12 cellular contexts compared by ENCODE assay signal in genomic region chr15:83287541-83288027, GRCh38. TPM values are rescaled to one million over a fixed set of nuclear protein-coding genes. Genes with fewer than 3 reads are reported as not detected.
DNase-seq lines count a peak whose midpoint lies in the region; TF ChIP-seq lines count a peak whose summit lies in the region.
"Had no signal": no experiment of that assay in that cellular context is flagged by ENCODE, and none has a peak within 500 bp of the region (broad histone marks: within the 10 kb centered on the region; RNA-seq: fewer than 3 reads in every experiment).

No MANE protein-coding gene starts in this region.

- H3K4me2 ChIP-seq in fibroblast of lung (ENCODE audit: extremely low read depth, insufficient read depth, low read length): peak overlapping the region; percentile 66

- H3K27ac ChIP-seq in SJSA1 (peak overlapping the region; percentile 92), fibroblast of lung (ENCODE audit: insufficient read depth, low read length) (peak overlapping the region; percentile 70)

- no peaks in the 10 kb centered on the region for H3K79me2 ChIP-seq in fibroblast of lung (ENCODE audit: control insufficient read depth, insufficient read depth, low read length)

- no peaks in the 10 kb centered on the region for H3K27me3 ChIP-seq in SJSA1 (replicated peaks)
- H3K27me3 ChIP-seq in fibroblast of lung (ENCODE audit: control insufficient read depth, insufficient read depth, low read length): no peaks in the 10 kb centered on the region
- H3K27me3 ChIP-seq in H7 (ENCODE audit: control insufficient read depth, insufficient read depth, low read length): peaks cover 36% of the 10 kb centered on the region

- H3K4me3 ChIP-seq in SJSA1: no peak overlapping the region
- H3K4me3 ChIP-seq in fibroblast of lung (replicated peaks in 1 of 4; ENCODE audit: control extremely low read depth in 1 of 4, insufficient read depth in 1 of 4, low read depth in 3 of 4, low read length in 4 of 4): no peak overlapping the region
- no peak overlapping the region for H3K4me3 ChIP-seq in H7 (ENCODE audit: insufficient read depth, low read depth, low read length)

- H3K9me3 ChIP-seq in SJSA1 (replicated peaks) (no peaks in the 10 kb centered on the region), fibroblast of lung (ENCODE audit: control insufficient read depth, insufficient read depth, low read depth, low read length) (no peaks in the 10 kb centered on the region)
- H3K9me3 ChIP-seq: Caco-2 had no signal

- no peak overlapping the region for H3K9ac ChIP-seq in fibroblast of lung (ENCODE audit: insufficient read depth, low read length)

- H3K36me3 ChIP-seq in SJSA1 (peaks cover 8% of the 10 kb centered on the region), fibroblast of lung (ENCODE audit: control insufficient read depth, insufficient read depth, low read length) (no peaks in the 10 kb centered on the region), H7 (replicated peaks; ENCODE audit: control insufficient read depth, insufficient read depth, low read length) (no peaks in the 10 kb centered on the region)

- TF ChIP-seq CTCF in fibroblast of lung (conservative IDR thresholded peaks at IDR 0.05 in 1 of 2, IDR thresholded peaks at IDR 0.05 in 1 of 2; ENCODE audit: low read depth in 1 of 2, low read length in 2 of 2): no peak

- DNase-seq in GM04504 (ENCODE audit: low read depth) (peak; percentile 92), SJSA1 (ENCODE audit: low read depth in 1 of 2, low spot score in 2 of 2) (peak; percentile 86 to 94), fibroblast of lung (ENCODE audit: low read depth in 2 of 2) (peak; percentile 97 to 99), renal cortical epithelial cell (ENCODE audit: low read depth) (peak; percentile 84), NCI-H1417 (lab: John Stamatoyannopoulos, UW) (no peak), NCI-H1930 (lab: John Stamatoyannopoulos, UW) (no peak), H7 (no peak), NCI-H2171 (lab: John Stamatoyannopoulos, UW) (no peak)
- DNase-seq: activated naive CD8-positive, alpha-beta T cell treated with anti-CD3 and anti-CD28 coated beads, Interleukin-2, amount 50 U/mL, for 24 hours; NCI-H1092 treated with DMSO at 0.1 percent for 48 hours had no signal

- H4K20me1 ChIP-seq in fibroblast of lung (ENCODE audit: control insufficient read depth, extremely low read depth, insufficient read depth, low read length): no peaks in the 10 kb centered on the region

- H3K4me1 ChIP-seq in SJSA1 (replicated peaks): peaks cover 55% of the 10 kb centered on the region
- peaks cover 24% of the 10 kb centered on the region for H3K4me1 ChIP-seq in fibroblast of lung (ENCODE audit: control insufficient read depth, extremely low read depth, insufficient read depth, low read length)

- no peak overlapping the region for H2AFZ ChIP-seq in fibroblast of lung (ENCODE audit: low read length)

RNA-seq across cellular contexts. Expression of gene BNC1, which starts 3.1 kb away (rescaled TPM):
- 10.5 and 12.1 TPM in 2 replicates for total RNA-seq in SJSA1 (2014; rRNA removed; shearing (Covaris generic))
- total RNA-seq in fibroblast of lung (7.7 and 14.2 TPM in 2 replicates), renal cortical epithelial cell (18.4 and 26.7 TPM in 2 replicates)
- 5.7 and 14.8 TPM in 2 replicates for polyA plus RNA-seq in fibroblast of lung
- polyA plus RNA-seq in fibroblast of lung (2012): 3.1 and 8.1 TPM in 2 replicates
- polyA minus RNA-seq in fibroblast of lung (ENCODE audit: low replicate concordance): 7.0 and 26.2 TPM in 2 replicates
- 0.03 TPM in 1 of 2 replicates, not detected in the other for total RNA-seq in H7 (2014; rRNA removed; shearing (Covaris generic))
- total RNA-seq: activated CD8-positive, alpha-beta memory T cell treated with anti-CD3 and anti-CD28 coated beads for 36 hours; Caco-2 had no signal

Comparison
In these comparisons a context has a peak if more than half of its experiments do, and no peak if none do; other contexts are left out.
1. DNase-seq: peak in GM04504 (single experiment), SJSA1 (2 of 2), fibroblast of lung (2 of 2) and renal cortical epithelial cell (single experiment); none in NCI-H1417 (0 of 3), NCI-H1930 (0 of 2), H7 (single experiment) and NCI-H2171 (single experiment).